Comparison of ENCODE assay signal across 27 cellular contexts in the genomic region with DNA sequence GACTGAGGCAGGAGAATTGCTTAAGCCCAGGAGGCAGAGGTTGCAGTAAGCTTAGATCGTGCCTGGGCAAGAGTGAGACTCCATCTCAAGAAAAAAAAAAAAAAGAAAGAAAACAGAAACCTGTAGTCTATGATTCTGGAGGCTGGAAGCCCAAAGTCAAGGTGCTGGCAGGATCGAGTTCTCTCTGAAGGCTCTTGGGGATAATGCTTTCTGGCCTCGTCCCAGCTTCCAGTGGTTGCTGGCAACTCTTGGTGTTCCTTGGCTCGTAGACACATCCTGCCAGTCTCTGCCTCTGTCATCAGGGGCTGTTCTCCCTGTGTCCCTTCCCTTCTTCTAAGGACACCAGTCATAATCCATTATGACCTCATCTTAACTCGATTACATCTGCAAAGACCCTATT. TPM values are rescaled to one million over a fixed set of nuclear protein-coding genes. Genes with fewer than 3 reads are reported as not detected.
"Had no signal": no experiment of that assay in that cellular context is flagged by ENCODE, and none has a peak within 500 bp of the region (broad histone marks: within the 10 kb centered on the region; RNA-seq: fewer than 3 reads in every experiment).

No MANE protein-coding gene starts in this region.

- H3K4me3 ChIP-seq: stomach, suprapubic skin, testis, thoracic aorta, thyroid gland, tibial artery, tibial nerve, transverse colon, upper lobe of left lung, upper lobe of right lung, vagina had no signal

- H3K4me1 ChIP-seq: stomach, suprapubic skin, thyroid gland, tibial nerve, transverse colon, upper lobe of right lung, vagina had no signal

- H3K27me3 ChIP-seq: stomach, suprapubic skin, testis, thyroid gland, tibial nerve, transverse colon, upper lobe of right lung, vagina had no signal

- H3K36me3 ChIP-seq: stomach, suprapubic skin, thoracic aorta, thyroid gland, tibial artery, tibial nerve, transverse colon, upper lobe of left lung, upper lobe of right lung, vagina had no signal

- H3K27ac ChIP-seq: stomach, suprapubic skin, testis, thoracic aorta, thyroid gland, tibial artery, tibial nerve, transverse colon, upper lobe of left lung, upper lobe of right lung, vagina had no signal

- H3K9me3 ChIP-seq: stomach, suprapubic skin, testis, thoracic aorta, thyroid gland, tibial artery, tibial nerve, transverse colon, upper lobe of left lung, upper lobe of right lung, vagina had no signal

- DNase-seq: stimulated activated CD4-positive, alpha-beta T cell treated with anti-CD3 and anti-CD28 coated beads, Interleukin-2, amount 100 ng/mL, for 48 hours; stimulated activated CD4-positive, alpha-beta T cell treated with anti-CD3 and anti-CD28 coated beads, Interleukin-4, amount 100 ng/mL, for 1 hour; stimulated activated CD4-positive, alpha-beta T cell treated with anti-CD3 and anti-CD28 coated beads, Interleukin-4, amount 100 ng/mL, for 24 hours; stimulated activated CD4-positive, alpha-beta T cell treated with anti-CD3 and anti-CD28 coated beads, Interleukin-4, amount 100 ng/mL, for 4 hours; stimulated activated CD8-positive, alpha-beta memory T cell treated with anti-CD3 and anti-CD28 coated beads, Interleukin-4, amount 100 ng/mL, for 48 hours; stimulated activated naive B cell treated with anti-CD40 and anti-IgM and Interleukin-4, amounts not matched to agents 10 μg/mL and 1 μg/mL and 100 μg/mL, for 72 hours; stimulated activated naive CD4-positive, alpha-beta T cell; stimulated activated naive CD4-positive, alpha-beta T cell treated with Interleukin-2 at 50 U/mL for 16 hours; stimulated activated naive CD8-positive, alpha-beta T cell treated with anti-CD3 and anti-CD28 coated beads, Interleukin-15, amount 100 ng/mL, for 72 hours; stimulated activated naive CD8-positive, alpha-beta T cell treated with anti-CD3 and anti-CD28 coated beads, Interleukin-15, Interleukin-2, amounts not matched to agents 100 U/mL and 50 U/mL, for 24 hours; stomach; substantia nigra; testis; thyroid gland; tibial artery; transverse colon; trophoblast cell; upper lobe of left lung; upper lobe of right lung had no signal

RNA-seq across cellular contexts. Expression of gene MS4A10, which starts 40.0 kb away (rescaled TPM):
- total RNA-seq: subcutaneous adipose tissue, suprapubic skin, temporal lobe, thoracic aorta, thyroid gland, tibial nerve, upper lobe of left lung, upper lobe of right lung, ureter, urinary bladder, vagina had no signal

RNA-seq across cellular contexts. Expression of gene ZP1, which starts 42.2 kb away (rescaled TPM):
- total RNA-seq: temporal lobe, thoracic aorta, thyroid gland, tibial nerve, transverse colon, upper lobe of left lung, upper lobe of right lung, ureter, urinary bladder, vagina had no signal
